ENCODE assay signal across 14 cellular contexts in genomic region chr6:32980488-32981038, GRCh38.
DNase-seq lines count a peak whose midpoint lies in the region; ATAC-seq and TF ChIP-seq lines count a peak whose summit lies in the region.
"Had no signal": no experiment of that assay in that cellular context is flagged by ENCODE, and none has a peak within 500 bp of the region (broad histone marks: within the 10 kb centered on the region; RNA-seq: fewer than 3 reads in every experiment).

No MANE protein-coding gene starts in this region.

- peaks cover 57 to 62% of the 10 kb centered on the region in 2 experiments for H3K36me3 ChIP-seq in HEK293 (ENCODE audit: control insufficient read depth in 2 of 2, insufficient read depth in 1 of 2, low read length in 2 of 2)

- CTCF ChIA-PET in HEK293 (lab: Yijun Ruan, JAX) = interaction anchor here (0.7 to 11.4 kb wide), 16 partner anchors 8 to 154 kb away, joined by 3 to 250 read pairs (median 4); partner anchors contain the start of genes HLA-DMA, PSMB9, TAP1 and TAP2
- CTCF ChIA-PET in HEK293T (lab: Yijun Ruan, JAX) = interaction anchor here (0.6 to 1.8 kb wide), 3 partner anchors 8 to 143 kb away, joined by 3 to 5 read pairs (median 4); no protein-coding TSS in a partner anchor

- POLR2A ChIA-PET in HEK293 (lab: Yijun Ruan, JAX) = interaction anchor here (0.6 to 7.7 kb wide), 9 partner anchors 10 to 1248 kb away, joined by 3 to 405 read pairs (median 3); partner anchors contain the start of genes B3GALT4, BRD2 and HLA-DMA
- POLR2A ChIA-PET in HEK293T (lab: Yijun Ruan, JAX) = interaction anchor here (1.9 to 10.0 kb wide), 3 partner anchors 9 to 86 kb away, joined by 6 to 369 read pairs (median 55); partner anchors contain the start of gene BRD2

- no peak for TF ChIP-seq CTCF in HEK293 (tag by site-specific recombination; IDR thresholded peaks at IDR 0.05)
- no peak for TF ChIP-seq CTCF in nephron progenitor cell (IDR thresholded peaks at IDR 0.05)

- peak overlapping the region; percentile 11 for H3K27ac Mint-ChIP-seq in central memory CD8-positive, alpha-beta T cell (ENCODE audit: low read depth)
- H3K27ac Mint-ChIP-seq in nephron progenitor cell = peak overlapping the region; percentile 94

- no peaks in the 10 kb centered on the region for H3K9me3 Mint-ChIP-seq in central memory CD8-positive, alpha-beta T cell
- no peaks in the 10 kb centered on the region for H3K9me3 Mint-ChIP-seq in nephron progenitor cell
- H3K9me3 Mint-ChIP-seq: CD4-positive, alpha-beta memory T cell had no signal

- H3K4me1 ChIP-seq in HEK293 (ENCODE audit: control insufficient read depth, insufficient read depth, low read length) = peaks cover 31% of the 10 kb centered on the region

- H3K4me3 ChIP-seq in HEK293 (ENCODE audit: low read depth, low read length) = no peak overlapping the region

- DNase-seq in NCI-H82 (lab: John Stamatoyannopoulos, UW) (peak; percentile 50), NCI-H82 treated with DMSO at 0.1 percent for 48 hours (lab: John Stamatoyannopoulos, UW; ENCODE audit: unreplicated experiment) (no peak), nephron progenitor cell (no peak), T-helper 1 cell (no peak), DMS153 (lab: John Stamatoyannopoulos, UW) (no peak), HEK293T (ENCODE audit: extremely low spot score) (no peak)
- DNase-seq in central memory CD8-positive, alpha-beta T cell (ENCODE audit: low spot score in 2 of 2) = no peak
- DNase-seq: activated effector memory CD4-positive, alpha-beta T cell treated with Interleukin-2 at 50 U/mL for 16 hours; CD4-positive, alpha-beta memory T cell; left colon; NCI-H146; NCI-H510A; OCI-M1 had no signal

- peaks cover 70% of the 10 kb centered on the region for H3K4me1 Mint-ChIP-seq in central memory CD8-positive, alpha-beta T cell
- peaks cover 74% of the 10 kb centered on the region for H3K4me1 Mint-ChIP-seq in nephron progenitor cell

- H3K4me3 Mint-ChIP-seq in central memory CD8-positive, alpha-beta T cell = no peak overlapping the region
- peak overlapping the region; percentile 14 for H3K4me3 Mint-ChIP-seq in nephron progenitor cell
- H3K4me3 Mint-ChIP-seq: CD4-positive, alpha-beta memory T cell had no signal

- no peaks in the 10 kb centered on the region for H3K27me3 Mint-ChIP-seq in central memory CD8-positive, alpha-beta T cell
- peaks cover 6% of the 10 kb centered on the region for H3K27me3 Mint-ChIP-seq in nephron progenitor cell (ENCODE audit: low read depth, poor library complexity)
- H3K27me3 Mint-ChIP-seq: CD4-positive, alpha-beta memory T cell had no signal

- peaks cover 68% of the 10 kb centered on the region for H3K36me3 Mint-ChIP-seq in central memory CD8-positive, alpha-beta T cell (ENCODE audit: insufficient read depth)
- peaks cover 70% of the 10 kb centered on the region for H3K36me3 Mint-ChIP-seq in nephron progenitor cell (ENCODE audit: low read depth)

- peak overlapping the region; percentile 21; the same call in 1 of the 2 replicates for H3K27ac ChIP-seq in HEK293 (ENCODE audit: extremely low read depth, low read depth, low read length)

- no peaks in the 10 kb centered on the region for H3K9me3 ChIP-seq in HEK293 (ENCODE audit: control insufficient read depth, insufficient read depth, low read depth, low read length)

- ATAC-seq in central memory CD8-positive, alpha-beta T cell (replicated peaks; ENCODE audit: extremely low read depth, poor library complexity, severe bottlenecking) = no peak
- ATAC-seq: left colon had no signal

TF ChIP-seq in HEK293, 187 proteins besides CTCF, POLR2A, EP300 and RAD21 (continues in another document):
- TF ChIP-seq ZBTB48 (tag by site-specific recombination; IDR thresholded peaks at IDR 0.05) (peak; percentile 34), ZNF843 (tag by site-specific recombination; IDR thresholded peaks at IDR 0.05) (no peak), ZNF248 (tag by site-specific recombination; IDR thresholded peaks at IDR 0.05) (no peak), SP2 (tag by site-specific recombination; IDR thresholded peaks at IDR 0.05) (peak; percentile 33), MYNN (tag by site-specific recombination; IDR thresholded peaks at IDR 0.05; ENCODE audit: borderline replicate concordance) (0 out of 2 replicates have a peak, but pooled peaks have one; percentile 71), ZNF629 (tag by site-specific recombination; IDR thresholded peaks at IDR 0.05) (peak; percentile 47), SCRT2 (tag by site-specific recombination; IDR thresholded peaks at IDR 0.05) (no peak), ZNF473 (tag by site-specific recombination; IDR thresholded peaks at IDR 0.05) (no peak), ZNF398 (tag by site-specific recombination; IDR thresholded peaks at IDR 0.05) (peak; percentile 28; the same call in 1 of the 2 replicates), ZNF184 (tag by site-specific recombination; IDR thresholded peaks at IDR 0.05) (no peak), ZNF239 (tag by site-specific recombination; IDR thresholded peaks at IDR 0.05) (no peak), ZFP3 (tag by site-specific recombination; IDR thresholded peaks at IDR 0.05; ENCODE audit: low read depth) (no peak), ZNF571 (tag by site-specific recombination; IDR thresholded peaks at IDR 0.05) (no peak), ZNF792 (tag by site-specific recombination; IDR thresholded peaks at IDR 0.05) (no peak), ZNF146 (tag by site-specific recombination; IDR thresholded peaks at IDR 0.05) (no peak)

TF ChIP-seq in HEK293T, 16 proteins besides CTCF, POLR2A, EP300 and RAD21:
- TF ChIP-seq ZNF384 (IDR thresholded peaks at IDR 0.05) (no peak), NFRKB (IDR thresholded peaks at IDR 0.05) (no peak), LEF1 (IDR thresholded peaks at IDR 0.05; ENCODE audit: borderline replicate concordance) (no peak), HDGF (IDR thresholded peaks at IDR 0.05; ENCODE audit: borderline replicate concordance) (no peak), BHLHE40 (IDR thresholded peaks at IDR 0.05; ENCODE audit: borderline replicate concordance) (no peak), ARNT (IDR thresholded peaks at IDR 0.05) (no peak), FOXA1 (IDR thresholded peaks at IDR 0.05) (no peak), FOXK2 (IDR thresholded peaks at IDR 0.05) (no peak), PKNOX1 (IDR thresholded peaks at IDR 0.05) (no peak), CTBP1 (IDR thresholded peaks at IDR 0.05; ENCODE audit: borderline replicate concordance) (no peak), SUZ12 (IDR thresholded peaks at IDR 0.05) (no peak), SP1 (IDR thresholded peaks at IDR 0.05) (no peak), ELF4 (IDR thresholded peaks at IDR 0.05) (no peak), TARDBP (IDR thresholded peaks at IDR 0.05) (no peak), L3MBTL2 (conservative IDR thresholded peaks at IDR 0.05) (no peak), FOXM1 (IDR thresholded peaks at IDR 0.05; ENCODE audit: borderline replicate concordance) (no peak)
